ENCODE assay signal across 7 cellular contexts in the genomic region with DNA sequence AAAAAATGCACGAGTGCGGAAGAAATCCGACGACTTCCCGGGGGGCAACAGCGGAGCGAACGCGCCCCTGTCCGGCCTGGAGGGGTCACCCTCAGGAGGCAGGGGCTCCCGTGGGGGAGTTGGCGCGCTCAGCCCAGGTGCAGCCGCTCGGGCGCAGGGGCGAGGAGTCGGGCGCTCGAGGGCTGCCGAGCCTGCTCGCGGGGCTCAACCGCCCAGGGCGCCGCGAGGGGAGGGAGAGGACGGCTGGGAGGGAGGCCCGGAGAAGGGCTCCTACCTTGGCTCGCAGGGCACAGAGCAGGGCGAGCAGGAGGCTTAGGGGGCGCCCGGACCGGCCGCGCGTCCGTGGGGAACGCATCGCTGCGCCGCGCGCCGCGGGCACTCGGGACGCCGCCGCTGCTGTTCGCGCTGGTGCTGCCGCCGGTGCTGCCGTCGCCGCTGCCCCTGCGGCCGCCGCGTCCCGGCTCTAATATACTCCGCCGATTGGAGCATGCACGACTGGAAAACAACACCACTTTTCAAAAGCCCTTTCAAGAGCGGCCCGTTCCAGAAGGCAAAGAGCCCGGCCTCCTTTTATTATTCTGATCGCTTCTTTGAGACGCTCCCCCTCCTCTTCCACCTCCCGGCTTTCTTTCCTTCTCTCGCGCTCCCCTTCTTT. TPM values are rescaled to one million over a fixed set of nuclear protein-coding genes. Genes with fewer than 3 reads are reported as not detected.
DNase-seq lines count a peak whose midpoint lies in the region; ATAC-seq, FAIRE-seq and TF ChIP-seq lines count a peak whose summit lies in the region.

No MANE protein-coding gene starts in this region.

- H3K36me3 ChIP-seq in neutrophil, result no peaks in the 10 kb centered on the region

- H3K4me3 ChIP-seq in neutrophil (ENCODE audit: low read depth in 1 of 2, low read length in 1 of 2), result peak overlapping the region; percentile 90 to 94

- ATAC-seq in activated T-cell treated with anti-CD3 and anti-CD28 coated beads, Interleukin-2, amount 50 U/mL, for 72 hours (replicated peaks in 1 of 2), result peak; percentile 2 to 13
- no peak for ATAC-seq in HG02885 (IDR thresholded peaks at IDR 0.05; ENCODE audit: poor library complexity, unreplicated experiment)
- ATAC-seq in HG02588 (IDR thresholded peaks at IDR 0.05; ENCODE audit: unreplicated experiment), result no peak

- H3K27ac Mint-ChIP-seq in activated T-cell treated with anti-CD3 and anti-CD28 coated beads, Interleukin-2, amount 50 U/mL, for 72 hours, result no peak overlapping the region

- TF ChIP-seq CTCF in GM10266 (IDR thresholded peaks at IDR 0.05; ENCODE audit: control insufficient read depth, insufficient read depth, low read depth, missing control alignments) (no peak), neutrophil (IDR thresholded peaks at IDR 0.05) (peak; percentile 13)

- peaks cover 25 to 27% of the 10 kb centered on the region in 2 experiments for H3K4me1 ChIP-seq in neutrophil (ENCODE audit: control insufficient read depth in 1 of 2, insufficient read depth in 1 of 2, low read depth in 1 of 2, low read length in 1 of 2)

- peaks cover 77% of the 10 kb centered on the region for H3K27me3 Mint-ChIP-seq in activated T-cell treated with anti-CD3 and anti-CD28 coated beads, Interleukin-2, amount 50 U/mL, for 72 hours (ENCODE audit: low read depth)

- peak overlapping the region; percentile 98 for H3K27ac ChIP-seq in neutrophil

- H3K4me1 Mint-ChIP-seq in activated T-cell treated with anti-CD3 and anti-CD28 coated beads, Interleukin-2, amount 50 U/mL, for 72 hours (ENCODE audit: low read depth), result peaks cover 30% of the 10 kb centered on the region

- DNase-seq in GM10266 (ENCODE audit: extremely low spot score) (peak; percentile 41), NCI-H1092 (lab: John Stamatoyannopoulos, UW) (peak; percentile 26), frontal cortex (ENCODE audit: low spot score in 2 of 2) (peak; percentile 50 to 71)
- DNase-seq in activated T-cell treated with anti-CD3 and anti-CD28 coated beads, Interleukin-2, amount 50 U/mL, for 72 hours, result peak; percentile 25 to 30

- no peak for FAIRE-seq in frontal cortex (lab: Jason Lieb, UNC)

- H3K9me3 Mint-ChIP-seq in activated T-cell treated with anti-CD3 and anti-CD28 coated beads, Interleukin-2, amount 50 U/mL, for 72 hours, result no peaks in the 10 kb centered on the region

- H3K36me3 Mint-ChIP-seq in activated T-cell treated with anti-CD3 and anti-CD28 coated beads, Interleukin-2, amount 50 U/mL, for 72 hours (ENCODE audit: insufficient read depth in 2 of 2), result no peaks in the 10 kb centered on the region

- H3K4me3 Mint-ChIP-seq in activated T-cell treated with anti-CD3 and anti-CD28 coated beads, Interleukin-2, amount 50 U/mL, for 72 hours, result peak overlapping the region; percentile 97 to 98

- H3K9me3 ChIP-seq in neutrophil, result no peaks in the 10 kb centered on the region

- peaks cover 18% of the 10 kb centered on the region for H3K27me3 ChIP-seq in neutrophil

RNA-seq across cellular contexts. Expression of gene JAG1, which starts 0.5 kb away (rescaled TPM):
- total RNA-seq in activated T-cell treated with anti-CD3 and anti-CD28 coated beads, Interleukin-2, amount 50 U/mL, for 72 hours, result 1 to 10 TPM; 1.0 to 1.2 TPM
- total RNA-seq in frontal cortex, result 20.0 TPM

Comparison
In these comparisons a context has a peak if more than half of its experiments do, and no peak if none do; other contexts are left out.
1. ATAC-seq: peak in activated T-cell treated with anti-CD3 and anti-CD28 coated beads, Interleukin-2, amount 50 U/mL, for 72 hours (2 of 2); none in HG02885 (single experiment) and HG02588 (single experiment).
2. Peak in every context shown above with its lines, with median percentiles within 50 percentile points of each other: DNase-seq.